8 cellular contexts compared by ENCODE assay signal in the genomic region with DNA sequence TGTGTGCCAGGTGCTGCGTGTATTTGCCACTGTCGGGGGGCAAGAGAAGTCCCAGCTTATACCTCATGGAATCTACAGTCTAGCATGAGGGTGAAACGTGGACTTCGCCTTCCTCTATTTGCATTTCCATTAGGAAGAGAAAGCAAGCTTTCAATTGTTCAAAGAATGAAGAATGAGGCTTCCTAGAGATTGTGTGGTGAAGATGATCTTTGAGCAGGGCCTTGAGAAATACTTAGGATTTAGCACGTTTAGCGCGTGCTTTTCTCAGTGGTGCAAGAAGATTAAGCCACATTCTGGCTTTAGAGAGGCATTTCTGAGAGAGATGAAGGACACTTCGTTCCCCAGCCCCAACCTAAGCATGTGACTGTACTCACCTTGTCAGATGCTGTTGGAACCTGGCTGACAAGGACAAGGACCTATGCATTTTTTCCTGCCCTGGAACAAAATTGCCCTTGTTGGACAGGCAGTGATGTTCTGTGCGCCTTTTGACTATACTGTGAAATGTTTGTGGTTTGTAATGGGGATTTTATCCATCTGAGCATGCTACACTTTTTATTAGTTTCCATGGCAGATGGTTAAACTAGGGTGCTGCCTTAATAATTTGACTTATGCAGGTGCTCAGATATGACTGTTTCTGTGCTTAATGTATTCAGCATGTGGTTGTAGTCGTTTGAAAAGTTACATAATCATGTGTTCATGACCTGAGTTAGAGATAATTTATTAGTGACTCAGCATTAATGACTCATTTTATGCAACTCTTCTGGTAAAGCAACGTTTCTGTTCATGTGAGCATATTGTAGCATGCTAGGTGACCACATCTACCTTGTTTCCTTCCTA. TPM values are rescaled to one million over a fixed set of nuclear protein-coding genes. Genes with fewer than 3 reads are reported as not detected.
DNase-seq lines count a peak whose midpoint lies in the region; ATAC-seq and TF ChIP-seq lines count a peak whose summit lies in the region.

No MANE protein-coding gene starts in this region.

- H3K9me3 ChIP-seq in left lung = no peaks in the 10 kb centered on the region

- peak overlapping the region in 1 of 2 donors; percentile 1 for H3K27ac ChIP-seq in left lung

- peak; percentile 32 for DNase-seq in AG08396 (ENCODE audit: low spot score)
- no peak for DNase-seq in left lung
- no peak for DNase-seq in DMS53 treated with DMSO at 0.1 percent for 48 hours (lab: John Stamatoyannopoulos, UW; ENCODE audit: unreplicated experiment)
- DNase-seq in SIG-M5 treated with dmso at 0.1 percent for 504 hours (lab: John Stamatoyannopoulos, UW; ENCODE audit: unreplicated experiment) = no peak
- no peak for DNase-seq in activated CD4-positive, alpha-beta T cell treated with anti-CD3 and anti-CD28 coated beads, Interleukin-2, amount 50 U/mL, for 1 hour

- H3K4me3 ChIP-seq in left lung = no peak overlapping the region

- H3K27me3 ChIP-seq in left lung = no peaks in the 10 kb centered on the region

- peaks cover 13 to 18% of the 10 kb centered on the region in 2 donors for H3K4me1 ChIP-seq in left lung

- no peaks in the 10 kb centered on the region for H3K36me3 ChIP-seq in left lung

- ATAC-seq in GM18867 (IDR thresholded peaks at IDR 0.05; ENCODE audit: unreplicated experiment) = peak; percentile 65
- peak; percentile 59 for ATAC-seq in HG02970 (IDR thresholded peaks at IDR 0.05; ENCODE audit: low FRiP score, unreplicated experiment)
- ATAC-seq in SK-N-SH treated with all-trans-retinoic acid at 6 μM for 48 hours = peak; percentile 71
- peak; percentile 66 for ATAC-seq in left lung

- intact Hi-C loops in left lung (cut with DNase I) = no loop called here

- TF ChIP-seq CTCF in left lung (IDR thresholded peaks at IDR 0.05) = no peak

TF ChIP-seq in SK-N-SH treated with all-trans-retinoic acid at 6 μM for 48 hours, 23 proteins besides CTCF, POLR2A, EP300 and RAD21:
- TF ChIP-seq ZNF8 (CRISPR knock-in tag; IDR thresholded peaks at IDR 0.05) = no peak
- peak; percentile 64; the same call in 1 of the 2 replicates for TF ChIP-seq BACH2 (CRISPR knock-in tag; IDR thresholded peaks at IDR 0.05; ENCODE audit: borderline replicate concordance)
- TF ChIP-seq, protein P1, sequence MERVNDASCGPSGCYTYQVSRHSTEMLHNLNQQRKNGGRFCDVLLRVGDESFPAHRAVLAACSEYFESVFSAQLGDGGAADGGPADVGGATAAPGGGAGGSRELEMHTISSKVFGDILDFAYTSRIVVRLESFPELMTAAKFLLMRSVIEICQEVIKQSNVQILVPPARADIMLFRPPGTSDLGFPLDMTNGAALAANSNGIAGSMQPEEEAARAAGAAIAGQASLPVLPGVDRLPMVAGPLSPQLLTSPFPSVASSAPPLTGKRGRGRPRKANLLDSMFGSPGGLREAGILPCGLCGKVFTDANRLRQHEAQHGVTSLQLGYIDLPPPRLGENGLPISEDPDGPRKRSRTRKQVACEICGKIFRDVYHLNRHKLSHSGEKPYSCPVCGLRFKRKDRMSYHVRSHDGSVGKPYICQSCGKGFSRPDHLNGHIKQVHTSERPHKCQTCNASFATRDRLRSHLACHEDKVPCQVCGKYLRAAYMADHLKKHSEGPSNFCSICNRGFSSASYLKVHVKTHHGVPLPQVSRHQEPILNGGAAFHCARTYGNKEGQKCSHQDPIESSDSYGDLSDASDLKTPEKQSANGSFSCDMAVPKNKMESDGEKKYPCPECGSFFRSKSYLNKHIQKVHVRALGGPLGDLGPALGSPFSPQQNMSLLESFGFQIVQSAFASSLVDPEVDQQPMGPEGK (CRISPR knock-in tag; IDR thresholded peaks at IDR 0.05; ENCODE audit: borderline replicate concordance) = no peak
- TF ChIP-seq, protein P2, sequence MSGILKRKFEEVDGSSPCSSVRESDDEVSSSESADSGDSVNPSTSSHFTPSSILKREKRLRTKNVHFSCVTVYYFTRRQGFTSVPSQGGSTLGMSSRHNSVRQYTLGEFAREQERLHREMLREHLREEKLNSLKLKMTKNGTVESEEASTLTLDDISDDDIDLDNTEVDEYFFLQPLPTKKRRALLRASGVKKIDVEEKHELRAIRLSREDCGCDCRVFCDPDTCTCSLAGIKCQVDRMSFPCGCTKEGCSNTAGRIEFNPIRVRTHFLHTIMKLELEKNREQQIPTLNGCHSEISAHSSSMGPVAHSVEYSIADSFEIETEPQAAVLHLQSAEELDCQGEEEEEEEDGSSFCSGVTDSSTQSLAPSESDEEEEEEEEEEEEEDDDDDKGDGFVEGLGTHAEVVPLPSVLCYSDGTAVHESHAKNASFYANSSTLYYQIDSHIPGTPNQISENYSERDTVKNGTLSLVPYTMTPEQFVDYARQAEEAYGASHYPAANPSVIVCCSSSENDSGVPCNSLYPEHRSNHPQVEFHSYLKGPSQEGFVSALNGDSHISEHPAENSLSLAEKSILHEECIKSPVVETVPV (CRISPR knock-in tag; IDR thresholded peaks at IDR 0.05) = no peak
- no peak for TF ChIP-seq ZNF70 (CRISPR knock-in tag; IDR thresholded peaks at IDR 0.05)

RNA-seq across cellular contexts. Expression of a gene that starts 10.7 kb away (rescaled TPM):
- total RNA-seq in left lung = 10 to 100 TPM; 69.7 to 86.8 TPM
